17 cellular contexts compared by ENCODE assay signal in the genomic region with DNA sequence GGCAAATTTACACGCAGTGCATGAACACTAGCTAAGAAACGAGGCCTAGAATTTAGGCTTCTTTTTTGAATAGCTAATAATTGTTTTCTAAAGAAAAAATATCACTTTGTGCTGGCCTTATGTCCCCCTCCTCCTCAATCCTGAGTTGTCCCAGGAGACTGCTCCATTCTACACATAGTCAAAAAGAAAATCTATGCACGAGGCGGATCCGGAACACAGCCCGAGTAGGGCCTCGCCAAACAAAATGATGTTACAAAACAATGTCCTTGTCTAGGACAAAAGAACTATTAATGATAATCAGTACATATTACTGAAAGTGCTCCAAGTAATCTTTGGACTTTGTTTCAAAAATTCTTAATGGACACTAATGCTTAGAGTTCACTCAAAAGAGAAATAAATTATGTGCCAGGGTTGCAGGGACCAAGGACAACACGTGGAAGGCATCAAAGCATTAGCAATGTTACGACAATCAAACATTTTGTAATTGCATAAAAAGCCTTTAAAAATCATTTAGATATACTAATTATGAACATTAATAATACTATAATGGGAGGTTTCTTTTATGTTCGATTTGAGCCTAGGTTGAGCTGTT.
DNase-seq lines count a peak whose midpoint lies in the region; ATAC-seq and TF ChIP-seq lines count a peak whose summit lies in the region.
"Had no signal": no experiment of that assay in that cellular context is flagged by ENCODE, and none has a peak within 500 bp of the region (broad histone marks: within the 10 kb centered on the region; RNA-seq: fewer than 3 reads in every experiment).

No MANE protein-coding gene starts in this region.

- H3K4me1 Mint-ChIP-seq in T-helper 17 cell: peaks cover 13% of the 10 kb centered on the region
- H3K4me1 Mint-ChIP-seq: B cell had no signal

- whole genome bisulfite sequencing in heart right ventricle, 2 donors: 84 to 86% methylated on average over 10 of the region's 10 CpGs
- 27 to 38% methylated on average over 10 of the region's 10 CpGs for WGBS in testis, 2 donors

- peak overlapping the region; percentile 34 for H3K27ac Mint-ChIP-seq in T-helper 17 cell
- H3K27ac Mint-ChIP-seq: B cell; CD4-positive, alpha-beta T cell; CD8-positive, alpha-beta T cell had no signal

- H3K4me3 ChIP-seq in heart right ventricle: no peak overlapping the region
- no peak overlapping the region for H3K4me3 ChIP-seq in testis
- H3K4me3 ChIP-seq: A549; BLaER1 treated with 17β-estradiol and CSF1 and Interleukin-3, amounts not matched to agents 10 nM and 100 nM had no signal

- H3K27me3 ChIP-seq in heart right ventricle (no peaks in the 10 kb centered on the region), testis (no peaks in the 10 kb centered on the region)
- H3K27me3 ChIP-seq: BLaER1 treated with 17β-estradiol and CSF1 and Interleukin-3, amounts not matched to agents 10 nM and 100 nM had no signal

- peak; percentile 35 for DNase-seq in Right ventricle myocardium superior
- DNase-seq in heart right ventricle: no peak
- no peak for DNase-seq in T-helper 17 cell
- DNase-seq in testis: peak; percentile 81
- DNase-seq in NCI-H1417 treated with DMSO at 0.1 percent for 48 hours (lab: John Stamatoyannopoulos, UW): no peak
- DNase-seq: AML-193; Caco-2; Calu3; CD4-positive, alpha-beta T cell; CD8-positive, alpha-beta T cell; DMS79 treated with DMSO at 0.1 percent for 48 hours; GF-D8 had no signal

- intact Hi-C loops in Right ventricle myocardium superior (cut with DNase I): no loop called here
- intact Hi-C loops in heart right ventricle (cut with DNase I): no loop called here
- intact Hi-C loops in testis (cut with DNase I; ENCODE audit: low total_unique reads): no loop called here

- peaks cover 0 to 18% (median 11%) of the 10 kb centered on the region in 9 donors for H3K4me1 ChIP-seq in heart right ventricle
- H3K4me1 ChIP-seq in testis: peaks cover 31% of the 10 kb centered on the region
- H3K4me1 ChIP-seq: A549; BLaER1 treated with 17β-estradiol and CSF1 and Interleukin-3, amounts not matched to agents 10 nM and 100 nM; Caco-2 had no signal

- H3K36me3 ChIP-seq in heart right ventricle (no peaks in the 10 kb centered on the region), testis (ENCODE audit: low read depth, missing control alignments) (no peaks in the 10 kb centered on the region)
- H3K36me3 ChIP-seq: BLaER1 treated with 17β-estradiol and CSF1 and Interleukin-3, amounts not matched to agents 10 nM and 100 nM had no signal

- H3K4me3 Mint-ChIP-seq in T-helper 17 cell: no peak overlapping the region
- H3K4me3 Mint-ChIP-seq: B cell; CD4-positive, alpha-beta T cell; CD8-positive, alpha-beta T cell had no signal

- TF ChIP-seq POLR2A in testis (IDR thresholded peaks at IDR 0.05): no peak

- no peaks in the 10 kb centered on the region for H3K27me3 Mint-ChIP-seq in T-helper 17 cell
- H3K27me3 Mint-ChIP-seq: B cell; CD4-positive, alpha-beta T cell had no signal

- no peak for ATAC-seq in Right ventricle myocardium superior (ENCODE audit: poor library complexity)
- ATAC-seq in heart right ventricle: no peak
- ATAC-seq in T-helper 17 cell: no peak
- ATAC-seq: A549; CD8-positive, alpha-beta T cell had no signal

- H3K27ac ChIP-seq in heart right ventricle (no peak overlapping the region), testis (peak overlapping the region; percentile 46 to 80)
- H3K27ac ChIP-seq: 22Rv1; A549; BLaER1 treated with 17β-estradiol and CSF1 and Interleukin-3, amounts not matched to agents 10 nM and 100 nM; C4-2B had no signal

- H3K36me3 Mint-ChIP-seq in T-helper 17 cell (ENCODE audit: low read depth): no peaks in the 10 kb centered on the region
- H3K36me3 Mint-ChIP-seq: CD8-positive, alpha-beta T cell had no signal

- H3K9me3 ChIP-seq in heart right ventricle (no peaks in the 10 kb centered on the region), T-helper 17 cell (ENCODE audit: control insufficient read depth, low read length, poor library complexity, severe bottlenecking) (no peaks in the 10 kb centered on the region), testis (no peaks in the 10 kb centered on the region)
- H3K9me3 ChIP-seq: A549; BLaER1 treated with 17β-estradiol and CSF1 and Interleukin-3, amounts not matched to agents 10 nM and 100 nM; Caco-2 had no signal

- TF ChIP-seq CTCF in heart right ventricle (IDR thresholded peaks at IDR 0.05) (no peak), testis (IDR thresholded peaks at IDR 0.05) (no peak)

Comparison
In these comparisons a context has a peak if more than half of its experiments do, and no peak if none do; other contexts are left out.
1. DNase-seq: peak in Right ventricle myocardium superior (single experiment) and testis (single experiment); none in heart right ventricle (0 of 2), T-helper 17 cell (0 of 3) and NCI-H1417 treated with DMSO at 0.1 percent for 48 hours (single experiment).
2. H3K27ac ChIP-seq: peak in testis (2 of 2); none in heart right ventricle (0 of 10).